ENCODE assay signal across 10 cellular contexts in the genomic region with DNA sequence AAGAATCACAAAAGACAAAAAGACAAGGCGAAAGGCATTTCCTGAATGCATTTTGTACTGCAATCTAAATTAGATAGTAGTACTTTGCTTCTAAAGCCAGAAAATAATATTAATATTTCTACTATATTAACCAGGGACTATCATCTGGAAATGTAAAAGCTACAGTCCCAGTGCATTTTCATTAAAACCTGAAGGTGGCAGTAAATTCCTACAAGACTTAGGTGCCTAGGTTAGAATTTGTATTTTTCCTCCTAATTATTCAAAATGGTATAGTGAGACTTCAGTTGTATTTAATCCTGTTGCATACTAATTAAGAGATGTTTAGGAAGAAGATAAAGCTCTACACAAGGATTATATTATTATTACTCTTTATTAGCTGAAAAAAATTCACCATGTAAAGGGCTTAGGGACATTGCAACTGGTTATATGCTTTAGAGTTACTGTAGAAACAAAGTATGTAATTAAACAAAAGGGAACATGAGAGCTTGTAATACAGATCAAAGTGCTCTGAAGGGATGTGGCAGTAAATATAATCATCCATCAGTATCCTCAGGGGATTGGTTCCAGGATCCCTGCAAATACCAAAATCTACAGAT. TPM values are rescaled to one million over a fixed set of nuclear protein-coding genes. Genes with fewer than 3 reads are reported as not detected.
DNase-seq lines count a peak whose midpoint lies in the region; ATAC-seq and TF ChIP-seq lines count a peak whose summit lies in the region.
"Had no signal": no experiment of that assay in that cellular context is flagged by ENCODE, and none has a peak within 500 bp of the region (broad histone marks: within the 10 kb centered on the region; RNA-seq: fewer than 3 reads in every experiment).

No MANE protein-coding gene starts in this region.

- no peaks in the 10 kb centered on the region for H3K36me3 Mint-ChIP-seq in activated T-cell treated with anti-CD3 and anti-CD28 coated beads, Interleukin-2, amount 50 U/mL, for 4 hours (ENCODE audit: insufficient read depth)

- H3K4me1 ChIP-seq in DND-41 (ENCODE audit: insufficient read depth, low read length) (no peaks in the 10 kb centered on the region), thyroid gland (peaks cover 0 to 4% of the 10 kb centered on the region in 2 donors)

- ATAC-seq in DND-41 (ENCODE audit: insufficient read depth, low read depth) (peak; percentile 58; the same call in 2 of the 3 replicates), HG02885 (IDR thresholded peaks at IDR 0.05; ENCODE audit: poor library complexity, unreplicated experiment) (peak; percentile 52)
- no peak for ATAC-seq in activated T-cell treated with anti-CD3 and anti-CD28 coated beads, Interleukin-2, amount 50 U/mL, for 4 hours

- H3K9me3 Mint-ChIP-seq in activated T-cell treated with anti-CD3 and anti-CD28 coated beads, Interleukin-2, amount 50 U/mL, for 4 hours, result no peaks in the 10 kb centered on the region

- H3K4me3 ChIP-seq in DND-41 (ENCODE audit: low read depth in 1 of 2, low read length in 2 of 2) (no peak overlapping the region), thyroid gland (replicated peaks in 1 of 3) (no peak overlapping the region)
- H3K4me3 ChIP-seq: lung had no signal

- H3K79me2 ChIP-seq in DND-41 (ENCODE audit: insufficient read depth, low read length), result no peaks in the 10 kb centered on the region

- H2AFZ ChIP-seq in DND-41 (ENCODE audit: low read depth, low read length), result no peak overlapping the region

- peak; percentile 79 for TF ChIP-seq CTCF in DND-41 (IDR thresholded peaks at IDR 0.05; ENCODE audit: borderline replicate concordance, extremely low read depth, low read length, poor library complexity, severe bottlenecking)
- peak in 3 of 6 experiments; percentile 52 to 63 (median 52) for TF ChIP-seq CTCF in thyroid gland (IDR thresholded peaks at IDR 0.05)

- no peak for DNase-seq in DND-41
- peak; percentile 8 for DNase-seq in SHP77 treated with DMSO at 0.1 percent for 48 hours (lab: John Stamatoyannopoulos, UW)
- peak; percentile 20 for DNase-seq in kidney tubule cell (ENCODE audit: low spot score)
- no peak for DNase-seq in posterior cingulate gyrus
- DNase-seq in stimulated activated CD4-positive, alpha-beta T cell treated with anti-CD3 and anti-CD28 coated beads, Interleukin-1b, Interleukin-23, amount 100 ng/mL, for 48 hours, result no peak
- DNase-seq in thyroid gland, result no peak
- no peak for DNase-seq in activated T-cell treated with anti-CD3 and anti-CD28 coated beads, Interleukin-2, amount 50 U/mL, for 4 hours

- WGBS in thyroid gland, 2 donors, result 68 to 73% methylated on average over 1 of the region's 1 CpG

- H4K20me1 ChIP-seq in DND-41 (ENCODE audit: insufficient read depth, low read length), result no peaks in the 10 kb centered on the region

- H3K27ac ChIP-seq in DND-41 (ENCODE audit: low read length) (no peak overlapping the region), thyroid gland (no peak overlapping the region)

- H3K36me3 ChIP-seq in DND-41 (ENCODE audit: insufficient read depth, low read length), result no peaks in the 10 kb centered on the region
- no peaks in the 10 kb centered on the region for H3K36me3 ChIP-seq in thyroid gland
- H3K36me3 ChIP-seq: SJCRH30 had no signal

- peaks cover 2% of the 10 kb centered on the region for H3K27me3 Mint-ChIP-seq in activated T-cell treated with anti-CD3 and anti-CD28 coated beads, Interleukin-2, amount 50 U/mL, for 4 hours (ENCODE audit: low read depth)

- no peaks in the 10 kb centered on the region for H3K9me3 ChIP-seq in DND-41 (ENCODE audit: insufficient read depth, low read length, severe bottlenecking)
- H3K9me3 ChIP-seq in thyroid gland, result no peaks in the 10 kb centered on the region
- H3K9me3 ChIP-seq: SJCRH30 had no signal

- H3K4me1 Mint-ChIP-seq in activated T-cell treated with anti-CD3 and anti-CD28 coated beads, Interleukin-2, amount 50 U/mL, for 4 hours (ENCODE audit: low read depth), result no peaks in the 10 kb centered on the region

- H3K27me3 ChIP-seq in DND-41 (ENCODE audit: insufficient read depth, low read length, poor library complexity), result no peaks in the 10 kb centered on the region
- H3K27me3 ChIP-seq in thyroid gland, result no peaks in the 10 kb centered on the region
- H3K27me3 ChIP-seq: SJCRH30 had no signal

- intact Hi-C loops in posterior cingulate gyrus (cut with DNase I) (loop anchor here (2.0 kb wide), 1 partner anchor 495 kb away; no protein-coding TSS in a partner anchor), thyroid gland (cut with DNase I) (loop anchor here (5.0 kb wide), 1 partner anchor 193 kb away; no protein-coding TSS in a partner anchor)

- no peak overlapping the region for H3K4me3 Mint-ChIP-seq in activated T-cell treated with anti-CD3 and anti-CD28 coated beads, Interleukin-2, amount 50 U/mL, for 4 hours

- H3K9ac ChIP-seq in DND-41 (ENCODE audit: low read depth, low read length), result no peak overlapping the region

- no peak overlapping the region for H3K4me2 ChIP-seq in DND-41 (ENCODE audit: insufficient read depth, low read length)

- TF ChIP-seq POLR2A in thyroid gland (IDR thresholded peaks at IDR 0.05), result no peak

RNA-seq across cellular contexts. Expression of a gene that starts 53.6 kb away (rescaled TPM):
- 10 to 100 TPM in 2 of 4 donors, 1 to 10 TPM in 2; 6.0 to 10.6 (median 8.3) TPM for total RNA-seq in thyroid gland
- total RNA-seq in activated T-cell treated with anti-CD3 and anti-CD28 coated beads, Interleukin-2, amount 50 U/mL, for 4 hours, result 1 to 10 TPM; 7.1 to 7.6 (median 7.3) TPM

Comparison
In these comparisons a context has a peak if more than half of its experiments do, and no peak if none do; other contexts are left out.
1. ATAC-seq: peak in DND-41 (single experiment) and HG02885 (single experiment); none in activated T-cell treated with anti-CD3 and anti-CD28 coated beads, Interleukin-2, amount 50 U/mL, for 4 hours (0 of 2).
2. DNase-seq: peak in SHP77 treated with DMSO at 0.1 percent for 48 hours (single experiment) and kidney tubule cell (single experiment); none in DND-41 (single experiment), posterior cingulate gyrus (0 of 10), stimulated activated CD4-positive, alpha-beta T cell treated with anti-CD3 and anti-CD28 coated beads, Interleukin-1b, Interleukin-23, amount 100 ng/mL, for 48 hours (single experiment), thyroid gland (0 of 2) and activated T-cell treated with anti-CD3 and anti-CD28 coated beads, Interleukin-2, amount 50 U/mL, for 4 hours (single experiment).